In the genomic region with DNA sequence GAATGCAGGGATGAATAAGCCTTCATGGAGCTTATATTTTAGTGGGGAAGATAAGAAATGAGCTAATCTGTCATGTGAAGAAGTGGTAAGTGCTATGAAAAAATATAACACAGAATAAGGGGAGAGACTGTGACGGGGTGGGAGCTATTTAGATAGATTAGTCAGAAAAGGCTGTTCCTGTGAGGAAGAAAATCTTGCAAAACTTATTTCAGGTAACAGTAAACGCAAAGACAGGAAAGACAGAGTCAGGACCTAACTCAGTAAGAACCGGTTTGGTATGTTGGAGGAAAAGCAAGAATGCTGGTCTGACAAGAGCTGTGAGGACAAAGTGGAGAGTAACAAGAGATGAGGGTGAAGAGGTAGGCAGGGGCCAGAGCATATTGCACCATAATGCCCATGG, we compare ENCODE assay signal across 1 cellular context.
TF ChIP-seq lines count a peak whose summit lies in the region.

No MANE protein-coding gene starts in this region.

TF ChIP-seq in H1, 55 proteins besides CTCF, POLR2A, EP300 and RAD21:
- TF ChIP-seq CEBPB (IDR thresholded peaks at IDR 0.05; ENCODE audit: low read depth, low read length) (0 out of 2 replicates have a peak, but pooled peaks have one; percentile 27), ZNF274 (IDR thresholded peaks at IDR 0.05; ENCODE audit: borderline replicate concordance, extremely low read depth, low read length) (no peak)
